ENCODE assay signal across 22 cellular contexts in genomic region chr1:203318229-203318517, GRCh38. TPM values are rescaled to one million over a fixed set of nuclear protein-coding genes. Genes with fewer than 3 reads are reported as not detected.
A peak's percentile ranks its signal among the peaks of the same experiment; 100 is the strongest.
DNase-seq lines count a peak whose midpoint lies in the region; ATAC-seq and TF ChIP-seq lines count a peak whose summit lies in the region.
"Had no signal": no experiment of that assay in that cellular context is flagged by ENCODE, and none has a peak within 500 bp of the region (broad histone marks: within the 10 kb centered on the region; RNA-seq: fewer than 3 reads in every experiment).

No MANE protein-coding gene starts in this region.

- TF ChIP-seq CTCF in activated B cell treated with CpG ODN at 0.5 μM for 24 hours (IDR thresholded peaks at IDR 0.05) (no peak), transverse colon (IDR thresholded peaks at IDR 0.05) (no peak), PC-9 (conservative IDR thresholded peaks at IDR 0.05) (no peak), WERI-Rb-1 (IDR thresholded peaks at IDR 0.05; ENCODE audit: low read depth, low read length) (no peak)

- WGBS in transverse colon (ENCODE audit: low coverage in 1 of 2), 2 donors, result 80 to 82% methylated on average over 1 of the region's 1 CpG

- H3K4me1 ChIP-seq in transverse colon, result peaks cover 36 to 63% (median 50%) of the 10 kb centered on the region in 4 donors
- peaks cover 4% of the 10 kb centered on the region for H3K4me1 ChIP-seq in PC-9 (replicated peaks; ENCODE audit: insufficient read depth)

- no peak for TF ChIP-seq POLR2A in transverse colon (IDR thresholded peaks at IDR 0.05)

- no peak overlapping the region for H3K4me2 ChIP-seq in PC-9

- TF ChIP-seq EP300 in transverse colon (IDR thresholded peaks at IDR 0.05; ENCODE audit: low read depth), result no peak

- ATAC-seq in activated B cell treated with CpG ODN at 0.5 μM for 24 hours (ENCODE audit: low read depth), result no peak
- no peak for ATAC-seq in naive B cell (ENCODE audit: low read depth in 2 of 2)
- ATAC-seq: heart left ventricle; left colon; natural killer cell treated with Interleukin-12 subunit alpha and Interleukin-12 subunit beta and Interleukin-15 and Interleukin-18, amount 100 ng/mL, for 72 hours; stimulated activated naive CD8-positive, alpha-beta T cell treated with anti-CD3 and anti-CD28 coated beads, Interleukin-15, Interleukin-2, amounts not matched to agents 100 U/mL and 50 U/mL, for 24 hours had no signal

- H3K36me3 ChIP-seq in transverse colon (no peaks in the 10 kb centered on the region), PC-9 (ENCODE audit: low read depth) (no peaks in the 10 kb centered on the region), WERI-Rb-1 (no peaks in the 10 kb centered on the region)
- H3K36me3 ChIP-seq: heart left ventricle, sigmoid colon, tibial nerve had no signal

- no peak overlapping the region for H3K4me3 Mint-ChIP-seq in T-helper 2 cell treated with Interferon-gamma antibody and Interleukin-4, amounts not matched to agents 5 μg/mL and 100 μg/mL, for 36 hours
- H3K4me3 Mint-ChIP-seq in activated B cell treated with CpG ODN at 0.5 μM for 24 hours (no peak overlapping the region), naive B cell (no peak overlapping the region)
- H3K4me3 Mint-ChIP-seq: natural killer cell treated with Interleukin-12 subunit alpha and Interleukin-12 subunit beta and Interleukin-15 and Interleukin-18, amount 100 ng/mL, for 72 hours had no signal

- POLR2A ChIA-PET in activated B cell treated with CpG ODN at 0.5 μM for 24 hours (lab: Charles Lee) (interaction anchor here (1.5 to 14.7 kb wide), 5 partner anchors 6 to 36 kb away, joined by 5 to 1942 read pairs (median 33); no protein-coding TSS in a partner anchor), PC-9 (lab: Charles Lee; ENCODE audit: unreplicated experiment) (no interaction called here)

- H3K4me3 ChIP-seq in transverse colon (no peak overlapping the region), PC-9 (no peak overlapping the region), WERI-Rb-1 (ENCODE audit: low read depth, low read length) (no peak overlapping the region)
- H3K4me3 ChIP-seq: heart left ventricle, sigmoid colon, SJCRH30, tibial nerve had no signal

- in situ Hi-C loops in transverse colon (cut with MboI; ENCODE audit: low pct_ligation_motif_present in 1 of 4, low pct_unique_long_range_greater_than_20kb in 1 of 4, low sequenced_read_pairs in 3 of 4), result no loop called here

- no peak for DNase-seq in T-helper 2 cell treated with Interferon-gamma antibody and Interleukin-4, amounts not matched to agents 5 μg/mL and 100 μg/mL, for 36 hours (ENCODE audit: low spot score)
- DNase-seq in T-helper 2 cell, result no peak
- no peak for DNase-seq in activated B cell treated with CpG ODN at 0.5 μM for 24 hours
- DNase-seq in naive B cell, result no peak
- no peak for DNase-seq in transverse colon
- DNase-seq in ecto neural progenitor cell (ENCODE audit: low spot score), result no peak
- DNase-seq in PC-9, result no peak
- DNase-seq in WERI-Rb-1, result no peak
- DNase-seq: activated CD4-positive, alpha-beta T cell treated with anti-CD3 and anti-CD28 coated beads, Interleukin-2, amount 50 U/mL, for 1 hour; effector CD8-positive, alpha-beta T cell; erythroblast; H7; heart left ventricle; left colon; NCI-H510A treated with DMSO at 0.1 percent for 48 hours; sigmoid colon; SJCRH30; stimulated activated naive CD8-positive, alpha-beta T cell treated with anti-CD3 and anti-CD28 coated beads, Interleukin-15, Interleukin-2, amounts not matched to agents 100 U/mL and 50 U/mL, for 24 hours had no signal

- H3K27me3 ChIP-seq in transverse colon (no peaks in the 10 kb centered on the region), PC-9 (ENCODE audit: insufficient read depth, low read depth) (peaks cover 5% of the 10 kb centered on the region; the same call in 1 of the 2 replicates), WERI-Rb-1 (ENCODE audit: insufficient read depth, low read depth, severe bottlenecking) (no peaks in the 10 kb centered on the region)
- H3K27me3 ChIP-seq: heart left ventricle, sigmoid colon, SJCRH30, tibial nerve had no signal

- peak overlapping the region; percentile 21 for H3K27ac Mint-ChIP-seq in T-helper 2 cell treated with Interferon-gamma antibody and Interleukin-4, amounts not matched to agents 5 μg/mL and 100 μg/mL, for 36 hours
- H3K27ac Mint-ChIP-seq in activated B cell treated with CpG ODN at 0.5 μM for 24 hours, result peak overlapping the region; percentile 43
- H3K27ac Mint-ChIP-seq in naive B cell, result peak overlapping the region in 4 of 6 donors; percentile 34 to 95 (median 52)
- H3K27ac Mint-ChIP-seq: activated T-helper 2 cell treated with anti-CD3 and anti-CD28 coated beads, Interferon-gamma antibody, Interleukin-2, Interleukin-4, amounts not matched to agents 10 μg/mL and 5 μg/mL and 100 μg/mL, durations not matched to agents 14 hours and 24 hours and 36 hours had no signal

- peak overlapping the region; percentile 75 to 84 (median 78) for H3K27ac ChIP-seq in transverse colon
- no peak overlapping the region for H3K27ac ChIP-seq in PC-9
- no peak overlapping the region for H3K27ac ChIP-seq in WERI-Rb-1
- H3K27ac ChIP-seq: sigmoid colon, SJCRH30 had no signal

- intact Hi-C loops in activated B cell treated with CpG ODN at 0.5 μM for 24 hours (cut with micrococcal nuclease) (no loop called here), transverse colon (cut with DNase I; ENCODE audit: low total_unique reads) (no loop called here), PC-9 (cut with micrococcal nuclease; ENCODE audit: unreplicated experiment) (no loop called here)

- H3K4me1 Mint-ChIP-seq in T-helper 2 cell treated with Interferon-gamma antibody and Interleukin-4, amounts not matched to agents 5 μg/mL and 100 μg/mL, for 36 hours (ENCODE audit: low read depth), result peaks cover 56% of the 10 kb centered on the region
- peaks cover 75% of the 10 kb centered on the region for H3K4me1 Mint-ChIP-seq in activated B cell treated with CpG ODN at 0.5 μM for 24 hours
- peaks cover 63 to 85% (median 74%) of the 10 kb centered on the region in 3 donors for H3K4me1 Mint-ChIP-seq in naive B cell

- H3K27me3 Mint-ChIP-seq in T-helper 2 cell treated with Interferon-gamma antibody and Interleukin-4, amounts not matched to agents 5 μg/mL and 100 μg/mL, for 36 hours (ENCODE audit: low read depth), result peaks cover 3% of the 10 kb centered on the region
- H3K27me3 Mint-ChIP-seq in activated B cell treated with CpG ODN at 0.5 μM for 24 hours (no peaks in the 10 kb centered on the region), naive B cell (no peaks in the 10 kb centered on the region)
- H3K27me3 Mint-ChIP-seq: natural killer cell treated with Interleukin-12 subunit alpha and Interleukin-12 subunit beta and Interleukin-15 and Interleukin-18, amount 100 ng/mL, for 72 hours had no signal

- H3K9me3 ChIP-seq in transverse colon (no peaks in the 10 kb centered on the region), PC-9 (ENCODE audit: insufficient read depth, low read depth) (no peaks in the 10 kb centered on the region), WERI-Rb-1 (ENCODE audit: severe bottlenecking) (peaks cover 3% of the 10 kb centered on the region)
- H3K9me3 ChIP-seq: heart left ventricle, sigmoid colon, tibial nerve had no signal

- no peaks in the 10 kb centered on the region for H3K9me3 Mint-ChIP-seq in T-helper 2 cell treated with Interferon-gamma antibody and Interleukin-4, amounts not matched to agents 5 μg/mL and 100 μg/mL, for 36 hours
- no peaks in the 10 kb centered on the region for H3K9me3 Mint-ChIP-seq in activated B cell treated with CpG ODN at 0.5 μM for 24 hours
- no peaks in the 10 kb centered on the region for H3K9me3 Mint-ChIP-seq in naive B cell
- H3K9me3 Mint-ChIP-seq: activated T-helper 2 cell treated with anti-CD3 and anti-CD28 coated beads, Interferon-gamma antibody, Interleukin-2, Interleukin-4, amounts not matched to agents 10 μg/mL and 5 μg/mL and 100 μg/mL, durations not matched to agents 14 hours and 24 hours and 36 hours; natural killer cell treated with Interleukin-12 subunit alpha and Interleukin-12 subunit beta and Interleukin-15 and Interleukin-18, amount 100 ng/mL, for 72 hours had no signal

- H3F3A ChIP-seq in PC-9 (ENCODE audit: insufficient read depth, low read depth), result no peaks in the 10 kb centered on the region

- H3K79me2 ChIP-seq in PC-9 (ENCODE audit: low read depth), result no peaks in the 10 kb centered on the region

- H3K36me3 Mint-ChIP-seq in T-helper 2 cell treated with Interferon-gamma antibody and Interleukin-4, amounts not matched to agents 5 μg/mL and 100 μg/mL, for 36 hours (ENCODE audit: low read depth), result peaks cover 14% of the 10 kb centered on the region
- H3K36me3 Mint-ChIP-seq in activated B cell treated with CpG ODN at 0.5 μM for 24 hours (ENCODE audit: low read depth), result peaks cover 15% of the 10 kb centered on the region
- H3K36me3 Mint-ChIP-seq in naive B cell, result peaks cover 0 to 9% of the 10 kb centered on the region in 2 donors

- H3K9me2 ChIP-seq in PC-9 (ENCODE audit: insufficient read depth), result no peaks in the 10 kb centered on the region

- H4K20me1 ChIP-seq in PC-9 (ENCODE audit: insufficient read depth), result no peaks in the 10 kb centered on the region

- no TSS peak for BruUV-seq in PC-9 (replicated peaks; lab: Mats Ljungman, UMichigan)

- CTCF ChIA-PET in activated B cell treated with CpG ODN at 0.5 μM for 24 hours (lab: Charles Lee) (interaction anchor here (1.0 to 2.4 kb wide), 3 partner anchors 19 to 49 kb away, joined by 3 to 9 read pairs (median 4); no protein-coding TSS in a partner anchor), PC-9 (lab: Charles Lee) (interaction anchor here (0.6 kb wide), 1 partner anchor 31 kb away, joined by 3 read pairs; no protein-coding TSS in a partner anchor)

- H2AFZ ChIP-seq in PC-9, result no peak overlapping the region

RNA-seq across cellular contexts. Expression of gene BTG2, which starts 12.9 kb away (rescaled TPM):
- total RNA-seq in activated B cell treated with CpG ODN at 0.5 μM for 24 hours (419 and 448 TPM in 2 replicates), transverse colon (100 to 1,000 TPM in 3 of 4 donors, 10 to 100 TPM in 1; 98.9 to 144 (median 142) TPM), PC-9 (2021) (11.1 and 13.8 TPM in 2 replicates)
- 100 to 1,000 TPM; 315 to 687 (median 417) TPM for polyA plus RNA-seq in naive B cell (ENCODE audit: low read depth in 6 of 6)

RNA-seq across cellular contexts. Expression of gene FMOD, which starts 32.7 kb away (rescaled TPM):
- total RNA-seq in activated B cell treated with CpG ODN at 0.5 μM for 24 hours (not detected in 2 replicates), transverse colon (10 to 100 TPM; 13.5 to 44.0 (median 17.8) TPM), PC-9 (2021) (not detected in 2 replicates)
- polyA plus RNA-seq in naive B cell (ENCODE audit: low read depth in 6 of 6), result not detected
- total RNA-seq: H7; HT-29; natural killer cell treated with Interleukin-12 subunit alpha and Interleukin-12 subunit beta and Interleukin-15 and Interleukin-18, amount 100 ng/mL, for 72 hours had no signal

Comparison
In these comparisons a context has a peak if more than half of its experiments do, and no peak if none do; other contexts are left out.
1. H3K27ac ChIP-seq: peak in transverse colon (4 of 4); none in PC-9 (single experiment) and WERI-Rb-1 (single experiment).
2. RNA of gene FMOD, which starts 32.7 kb away (total RNA-seq): 13.5 to 44.0 TPM in transverse colon; not detected in activated B cell treated with CpG ODN at 0.5 μM for 24 hours and not detected in PC-9; every median in the first group is over 10 times any median in the second.
3. Peak in every context shown above with its lines, with median percentiles within 50 percentile points of each other: H3K27ac Mint-ChIP-seq.